In the genomic region with DNA sequence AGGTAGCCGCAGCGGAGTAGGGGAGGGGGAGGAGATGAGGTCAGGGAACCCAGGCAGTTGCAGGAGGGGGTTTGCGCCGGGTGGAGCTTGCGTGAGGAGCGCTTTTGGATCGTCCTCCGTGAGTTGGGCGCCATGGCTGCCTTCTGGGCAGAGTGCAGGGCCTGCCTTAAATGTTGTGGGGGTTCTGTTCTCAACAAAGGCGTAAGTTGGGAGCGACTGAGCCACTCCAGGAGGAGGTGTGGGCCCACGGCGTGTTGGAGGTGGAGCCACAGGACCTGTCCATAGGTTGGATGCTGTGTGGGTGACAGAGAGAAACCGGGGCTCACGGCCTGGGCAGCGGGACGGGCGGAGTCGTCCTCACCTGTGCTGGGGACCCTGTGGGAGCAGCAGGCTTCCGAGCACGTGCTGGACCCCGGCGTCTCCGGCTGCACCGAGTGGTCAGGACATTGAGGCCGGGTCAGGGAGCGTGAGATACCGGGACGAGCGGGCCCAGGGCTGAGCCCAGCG, we compare ENCODE assay signal across 1 cellular context.
TF ChIP-seq lines count a peak whose summit lies in the region.

No MANE protein-coding gene starts in this region.

TF ChIP-seq in K562, 482 proteins besides CTCF, POLR2A, EP300 and RAD21 (continued from another document and continues in another):
- TF ChIP-seq, protein P1, sequence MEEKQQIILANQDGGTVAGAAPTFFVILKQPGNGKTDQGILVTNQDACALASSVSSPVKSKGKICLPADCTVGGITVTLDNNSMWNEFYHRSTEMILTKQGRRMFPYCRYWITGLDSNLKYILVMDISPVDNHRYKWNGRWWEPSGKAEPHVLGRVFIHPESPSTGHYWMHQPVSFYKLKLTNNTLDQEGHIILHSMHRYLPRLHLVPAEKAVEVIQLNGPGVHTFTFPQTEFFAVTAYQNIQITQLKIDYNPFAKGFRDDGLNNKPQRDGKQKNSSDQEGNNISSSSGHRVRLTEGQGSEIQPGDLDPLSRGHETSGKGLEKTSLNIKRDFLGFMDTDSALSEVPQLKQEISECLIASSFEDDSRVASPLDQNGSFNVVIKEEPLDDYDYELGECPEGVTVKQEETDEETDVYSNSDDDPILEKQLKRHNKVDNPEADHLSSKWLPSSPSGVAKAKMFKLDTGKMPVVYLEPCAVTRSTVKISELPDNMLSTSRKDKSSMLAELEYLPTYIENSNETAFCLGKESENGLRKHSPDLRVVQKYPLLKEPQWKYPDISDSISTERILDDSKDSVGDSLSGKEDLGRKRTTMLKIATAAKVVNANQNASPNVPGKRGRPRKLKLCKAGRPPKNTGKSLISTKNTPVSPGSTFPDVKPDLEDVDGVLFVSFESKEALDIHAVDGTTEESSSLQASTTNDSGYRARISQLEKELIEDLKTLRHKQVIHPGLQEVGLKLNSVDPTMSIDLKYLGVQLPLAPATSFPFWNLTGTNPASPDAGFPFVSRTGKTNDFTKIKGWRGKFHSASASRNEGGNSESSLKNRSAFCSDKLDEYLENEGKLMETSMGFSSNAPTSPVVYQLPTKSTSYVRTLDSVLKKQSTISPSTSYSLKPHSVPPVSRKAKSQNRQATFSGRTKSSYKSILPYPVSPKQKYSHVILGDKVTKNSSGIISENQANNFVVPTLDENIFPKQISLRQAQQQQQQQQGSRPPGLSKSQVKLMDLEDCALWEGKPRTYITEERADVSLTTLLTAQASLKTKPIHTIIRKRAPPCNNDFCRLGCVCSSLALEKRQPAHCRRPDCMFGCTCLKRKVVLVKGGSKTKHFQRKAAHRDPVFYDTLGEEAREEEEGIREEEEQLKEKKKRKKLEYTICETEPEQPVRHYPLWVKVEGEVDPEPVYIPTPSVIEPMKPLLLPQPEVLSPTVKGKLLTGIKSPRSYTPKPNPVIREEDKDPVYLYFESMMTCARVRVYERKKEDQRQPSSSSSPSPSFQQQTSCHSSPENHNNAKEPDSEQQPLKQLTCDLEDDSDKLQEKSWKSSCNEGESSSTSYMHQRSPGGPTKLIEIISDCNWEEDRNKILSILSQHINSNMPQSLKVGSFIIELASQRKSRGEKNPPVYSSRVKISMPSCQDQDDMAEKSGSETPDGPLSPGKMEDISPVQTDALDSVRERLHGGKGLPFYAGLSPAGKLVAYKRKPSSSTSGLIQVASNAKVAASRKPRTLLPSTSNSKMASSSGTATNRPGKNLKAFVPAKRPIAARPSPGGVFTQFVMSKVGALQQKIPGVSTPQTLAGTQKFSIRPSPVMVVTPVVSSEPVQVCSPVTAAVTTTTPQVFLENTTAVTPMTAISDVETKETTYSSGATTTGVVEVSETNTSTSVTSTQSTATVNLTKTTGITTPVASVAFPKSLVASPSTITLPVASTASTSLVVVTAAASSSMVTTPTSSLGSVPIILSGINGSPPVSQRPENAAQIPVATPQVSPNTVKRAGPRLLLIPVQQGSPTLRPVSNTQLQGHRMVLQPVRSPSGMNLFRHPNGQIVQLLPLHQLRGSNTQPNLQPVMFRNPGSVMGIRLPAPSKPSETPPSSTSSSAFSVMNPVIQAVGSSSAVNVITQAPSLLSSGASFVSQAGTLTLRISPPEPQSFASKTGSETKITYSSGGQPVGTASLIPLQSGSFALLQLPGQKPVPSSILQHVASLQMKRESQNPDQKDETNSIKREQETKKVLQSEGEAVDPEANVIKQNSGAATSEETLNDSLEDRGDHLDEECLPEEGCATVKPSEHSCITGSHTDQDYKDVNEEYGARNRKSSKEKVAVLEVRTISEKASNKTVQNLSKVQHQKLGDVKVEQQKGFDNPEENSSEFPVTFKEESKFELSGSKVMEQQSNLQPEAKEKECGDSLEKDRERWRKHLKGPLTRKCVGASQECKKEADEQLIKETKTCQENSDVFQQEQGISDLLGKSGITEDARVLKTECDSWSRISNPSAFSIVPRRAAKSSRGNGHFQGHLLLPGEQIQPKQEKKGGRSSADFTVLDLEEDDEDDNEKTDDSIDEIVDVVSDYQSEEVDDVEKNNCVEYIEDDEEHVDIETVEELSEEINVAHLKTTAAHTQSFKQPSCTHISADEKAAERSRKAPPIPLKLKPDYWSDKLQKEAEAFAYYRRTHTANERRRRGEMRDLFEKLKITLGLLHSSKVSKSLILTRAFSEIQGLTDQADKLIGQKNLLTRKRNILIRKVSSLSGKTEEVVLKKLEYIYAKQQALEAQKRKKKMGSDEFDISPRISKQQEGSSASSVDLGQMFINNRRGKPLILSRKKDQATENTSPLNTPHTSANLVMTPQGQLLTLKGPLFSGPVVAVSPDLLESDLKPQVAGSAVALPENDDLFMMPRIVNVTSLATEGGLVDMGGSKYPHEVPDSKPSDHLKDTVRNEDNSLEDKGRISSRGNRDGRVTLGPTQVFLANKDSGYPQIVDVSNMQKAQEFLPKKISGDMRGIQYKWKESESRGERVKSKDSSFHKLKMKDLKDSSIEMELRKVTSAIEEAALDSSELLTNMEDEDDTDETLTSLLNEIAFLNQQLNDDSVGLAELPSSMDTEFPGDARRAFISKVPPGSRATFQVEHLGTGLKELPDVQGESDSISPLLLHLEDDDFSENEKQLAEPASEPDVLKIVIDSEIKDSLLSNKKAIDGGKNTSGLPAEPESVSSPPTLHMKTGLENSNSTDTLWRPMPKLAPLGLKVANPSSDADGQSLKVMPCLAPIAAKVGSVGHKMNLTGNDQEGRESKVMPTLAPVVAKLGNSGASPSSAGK (IDR thresholded peaks at IDR 0.05) = peak; percentile 87
- TF ChIP-seq MTA3 (IDR thresholded peaks at IDR 0.05; ENCODE audit: borderline replicate concordance) (peak; percentile 24; the same call in 1 of the 2 replicates), PHB (CRISPR knock-in tag; IDR thresholded peaks at IDR 0.05) (0 out of 2 replicates have a peak, but pooled peaks have one; percentile 13), HNRNPLL (IDR thresholded peaks at IDR 0.05; ENCODE audit: low read depth, low read length, poor library complexity, severe bottlenecking) (peak; percentile 14), FOXK1 (CRISPR knock-in tag; IDR thresholded peaks at IDR 0.05; ENCODE audit: borderline replicate concordance) (peak; percentile 82; the same call in 1 of the 2 replicates), GATAD2A (IDR thresholded peaks at IDR 0.05) (0 out of 2 replicates have a peak, but pooled peaks have one; percentile 28), YY1 (IDR thresholded peaks at IDR 0.05; ENCODE audit: borderline replicate concordance in 1 of 3, control insufficient read depth in 1 of 3, extremely low read depth in 1 of 3, insufficient read depth in 3 of 3, insufficient read length in 1 of 3, insufficient replicate concordance in 2 of 3, low read depth in 1 of 3, low read length in 2 of 3) (peak in 1 of 3 experiments; percentile 68), MED1 (CRISPR knock-in tag; IDR thresholded peaks at IDR 0.05; ENCODE audit: borderline replicate concordance) (no peak), ZNF282 (CRISPR knock-in tag; IDR thresholded peaks at IDR 0.05) (peak; percentile 65; the same call in 1 of the 2 replicates), EP400 (IDR thresholded peaks at IDR 0.05) (peak; percentile 54; the same call in 1 of the 2 replicates), NR2C2 (CRISPR knock-in tag; IDR thresholded peaks at IDR 0.05) (no peak; the same call in 1 of the 2 replicates), NR2C2 (tag; IDR thresholded peaks at IDR 0.05) (peak; percentile 30; the same call in 1 of the 2 replicates), BHLHE40 (IDR thresholded peaks at IDR 0.05; ENCODE audit: low read length) (peak; percentile 43; the same call in 1 of the 2 replicates), RFX1 (IDR thresholded peaks at IDR 0.05) (no peak)
- TF ChIP-seq, protein P2, sequence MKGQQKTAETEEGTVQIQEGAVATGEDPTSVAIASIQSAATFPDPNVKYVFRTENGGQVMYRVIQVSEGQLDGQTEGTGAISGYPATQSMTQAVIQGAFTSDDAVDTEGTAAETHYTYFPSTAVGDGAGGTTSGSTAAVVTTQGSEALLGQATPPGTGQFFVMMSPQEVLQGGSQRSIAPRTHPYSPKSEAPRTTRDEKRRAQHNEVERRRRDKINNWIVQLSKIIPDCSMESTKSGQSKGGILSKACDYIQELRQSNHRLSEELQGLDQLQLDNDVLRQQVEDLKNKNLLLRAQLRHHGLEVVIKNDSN (CRISPR knock-in tag; IDR thresholded peaks at IDR 0.05) = peak; percentile 60
- TF ChIP-seq, protein P3, sequence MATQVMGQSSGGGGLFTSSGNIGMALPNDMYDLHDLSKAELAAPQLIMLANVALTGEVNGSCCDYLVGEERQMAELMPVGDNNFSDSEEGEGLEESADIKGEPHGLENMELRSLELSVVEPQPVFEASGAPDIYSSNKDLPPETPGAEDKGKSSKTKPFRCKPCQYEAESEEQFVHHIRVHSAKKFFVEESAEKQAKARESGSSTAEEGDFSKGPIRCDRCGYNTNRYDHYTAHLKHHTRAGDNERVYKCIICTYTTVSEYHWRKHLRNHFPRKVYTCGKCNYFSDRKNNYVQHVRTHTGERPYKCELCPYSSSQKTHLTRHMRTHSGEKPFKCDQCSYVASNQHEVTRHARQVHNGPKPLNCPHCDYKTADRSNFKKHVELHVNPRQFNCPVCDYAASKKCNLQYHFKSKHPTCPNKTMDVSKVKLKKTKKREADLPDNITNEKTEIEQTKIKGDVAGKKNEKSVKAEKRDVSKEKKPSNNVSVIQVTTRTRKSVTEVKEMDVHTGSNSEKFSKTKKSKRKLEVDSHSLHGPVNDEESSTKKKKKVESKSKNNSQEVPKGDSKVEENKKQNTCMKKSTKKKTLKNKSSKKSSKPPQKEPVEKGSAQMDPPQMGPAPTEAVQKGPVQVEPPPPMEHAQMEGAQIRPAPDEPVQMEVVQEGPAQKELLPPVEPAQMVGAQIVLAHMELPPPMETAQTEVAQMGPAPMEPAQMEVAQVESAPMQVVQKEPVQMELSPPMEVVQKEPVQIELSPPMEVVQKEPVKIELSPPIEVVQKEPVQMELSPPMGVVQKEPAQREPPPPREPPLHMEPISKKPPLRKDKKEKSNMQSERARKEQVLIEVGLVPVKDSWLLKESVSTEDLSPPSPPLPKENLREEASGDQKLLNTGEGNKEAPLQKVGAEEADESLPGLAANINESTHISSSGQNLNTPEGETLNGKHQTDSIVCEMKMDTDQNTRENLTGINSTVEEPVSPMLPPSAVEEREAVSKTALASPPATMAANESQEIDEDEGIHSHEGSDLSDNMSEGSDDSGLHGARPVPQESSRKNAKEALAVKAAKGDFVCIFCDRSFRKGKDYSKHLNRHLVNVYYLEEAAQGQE (CRISPR knock-in tag; IDR thresholded peaks at IDR 0.05; ENCODE audit: low read depth) = 0 out of 2 replicates have a peak, but pooled peaks have one; percentile 59
- TF ChIP-seq, protein P4, sequence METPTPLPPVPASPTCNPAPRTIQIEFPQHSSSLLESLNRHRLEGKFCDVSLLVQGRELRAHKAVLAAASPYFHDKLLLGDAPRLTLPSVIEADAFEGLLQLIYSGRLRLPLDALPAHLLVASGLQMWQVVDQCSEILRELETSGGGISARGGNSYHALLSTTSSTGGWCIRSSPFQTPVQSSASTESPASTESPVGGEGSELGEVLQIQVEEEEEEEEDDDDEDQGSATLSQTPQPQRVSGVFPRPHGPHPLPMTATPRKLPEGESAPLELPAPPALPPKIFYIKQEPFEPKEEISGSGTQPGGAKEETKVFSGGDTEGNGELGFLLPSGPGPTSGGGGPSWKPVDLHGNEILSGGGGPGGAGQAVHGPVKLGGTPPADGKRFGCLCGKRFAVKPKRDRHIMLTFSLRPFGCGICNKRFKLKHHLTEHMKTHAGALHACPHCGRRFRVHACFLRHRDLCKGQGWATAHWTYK (CRISPR knock-in tag; IDR thresholded peaks at IDR 0.05) = peak; percentile 67; the same call in 1 of the 2 replicates
- TF ChIP-seq, protein P5, sequence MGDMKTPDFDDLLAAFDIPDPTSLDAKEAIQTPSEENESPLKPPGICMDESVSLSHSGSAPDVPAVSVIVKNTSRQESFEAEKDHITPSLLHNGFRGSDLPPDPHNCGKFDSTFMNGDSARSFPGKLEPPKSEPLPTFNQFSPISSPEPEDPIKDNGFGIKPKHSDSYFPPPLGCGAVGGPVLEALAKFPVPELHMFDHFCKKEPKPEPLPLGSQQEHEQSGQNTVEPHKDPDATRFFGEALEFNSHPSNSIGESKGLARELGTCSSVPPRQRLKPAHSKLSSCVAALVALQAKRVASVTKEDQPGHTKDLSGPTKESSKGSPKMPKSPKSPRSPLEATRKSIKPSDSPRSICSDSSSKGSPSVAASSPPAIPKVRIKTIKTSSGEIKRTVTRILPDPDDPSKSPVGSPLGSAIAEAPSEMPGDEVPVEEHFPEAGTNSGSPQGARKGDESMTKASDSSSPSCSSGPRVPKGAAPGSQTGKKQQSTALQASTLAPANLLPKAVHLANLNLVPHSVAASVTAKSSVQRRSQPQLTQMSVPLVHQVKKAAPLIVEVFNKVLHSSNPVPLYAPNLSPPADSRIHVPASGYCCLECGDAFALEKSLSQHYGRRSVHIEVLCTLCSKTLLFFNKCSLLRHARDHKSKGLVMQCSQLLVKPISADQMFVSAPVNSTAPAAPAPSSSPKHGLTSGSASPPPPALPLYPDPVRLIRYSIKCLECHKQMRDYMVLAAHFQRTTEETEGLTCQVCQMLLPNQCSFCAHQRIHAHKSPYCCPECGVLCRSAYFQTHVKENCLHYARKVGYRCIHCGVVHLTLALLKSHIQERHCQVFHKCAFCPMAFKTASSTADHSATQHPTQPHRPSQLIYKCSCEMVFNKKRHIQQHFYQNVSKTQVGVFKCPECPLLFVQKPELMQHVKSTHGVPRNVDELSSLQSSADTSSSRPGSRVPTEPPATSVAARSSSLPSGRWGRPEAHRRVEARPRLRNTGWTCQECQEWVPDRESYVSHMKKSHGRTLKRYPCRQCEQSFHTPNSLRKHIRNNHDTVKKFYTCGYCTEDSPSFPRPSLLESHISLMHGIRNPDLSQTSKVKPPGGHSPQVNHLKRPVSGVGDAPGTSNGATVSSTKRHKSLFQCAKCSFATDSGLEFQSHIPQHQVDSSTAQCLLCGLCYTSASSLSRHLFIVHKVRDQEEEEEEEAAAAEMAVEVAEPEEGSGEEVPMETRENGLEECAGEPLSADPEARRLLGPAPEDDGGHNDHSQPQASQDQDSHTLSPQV (IDR thresholded peaks at IDR 0.05) = peak; percentile 65; the same call in 1 of the 2 replicates
- TF ChIP-seq, protein P6, sequence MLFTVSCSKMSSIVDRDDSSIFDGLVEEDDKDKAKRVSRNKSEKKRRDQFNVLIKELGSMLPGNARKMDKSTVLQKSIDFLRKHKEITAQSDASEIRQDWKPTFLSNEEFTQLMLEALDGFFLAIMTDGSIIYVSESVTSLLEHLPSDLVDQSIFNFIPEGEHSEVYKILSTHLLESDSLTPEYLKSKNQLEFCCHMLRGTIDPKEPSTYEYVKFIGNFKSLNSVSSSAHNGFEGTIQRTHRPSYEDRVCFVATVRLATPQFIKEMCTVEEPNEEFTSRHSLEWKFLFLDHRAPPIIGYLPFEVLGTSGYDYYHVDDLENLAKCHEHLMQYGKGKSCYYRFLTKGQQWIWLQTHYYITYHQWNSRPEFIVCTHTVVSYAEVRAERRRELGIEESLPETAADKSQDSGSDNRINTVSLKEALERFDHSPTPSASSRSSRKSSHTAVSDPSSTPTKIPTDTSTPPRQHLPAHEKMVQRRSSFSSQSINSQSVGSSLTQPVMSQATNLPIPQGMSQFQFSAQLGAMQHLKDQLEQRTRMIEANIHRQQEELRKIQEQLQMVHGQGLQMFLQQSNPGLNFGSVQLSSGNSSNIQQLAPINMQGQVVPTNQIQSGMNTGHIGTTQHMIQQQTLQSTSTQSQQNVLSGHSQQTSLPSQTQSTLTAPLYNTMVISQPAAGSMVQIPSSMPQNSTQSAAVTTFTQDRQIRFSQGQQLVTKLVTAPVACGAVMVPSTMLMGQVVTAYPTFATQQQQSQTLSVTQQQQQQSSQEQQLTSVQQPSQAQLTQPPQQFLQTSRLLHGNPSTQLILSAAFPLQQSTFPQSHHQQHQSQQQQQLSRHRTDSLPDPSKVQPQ (CRISPR knock-in tag; IDR thresholded peaks at IDR 0.05; ENCODE audit: borderline replicate concordance) = no peak
- TF ChIP-seq, protein P7, sequence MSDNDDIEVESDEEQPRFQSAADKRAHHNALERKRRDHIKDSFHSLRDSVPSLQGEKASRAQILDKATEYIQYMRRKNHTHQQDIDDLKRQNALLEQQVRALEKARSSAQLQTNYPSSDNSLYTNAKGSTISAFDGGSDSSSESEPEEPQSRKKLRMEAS (CRISPR knock-in tag; IDR thresholded peaks at IDR 0.05) = peak; percentile 85
- TF ChIP-seq, protein P8, sequence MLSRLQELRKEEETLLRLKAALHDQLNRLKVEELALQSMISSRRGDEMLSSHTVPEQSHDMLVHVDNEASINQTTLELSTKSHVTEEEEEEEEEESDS (CRISPR knock-in tag; IDR thresholded peaks at IDR 0.05) = no peak
